In the genomic region with DNA sequence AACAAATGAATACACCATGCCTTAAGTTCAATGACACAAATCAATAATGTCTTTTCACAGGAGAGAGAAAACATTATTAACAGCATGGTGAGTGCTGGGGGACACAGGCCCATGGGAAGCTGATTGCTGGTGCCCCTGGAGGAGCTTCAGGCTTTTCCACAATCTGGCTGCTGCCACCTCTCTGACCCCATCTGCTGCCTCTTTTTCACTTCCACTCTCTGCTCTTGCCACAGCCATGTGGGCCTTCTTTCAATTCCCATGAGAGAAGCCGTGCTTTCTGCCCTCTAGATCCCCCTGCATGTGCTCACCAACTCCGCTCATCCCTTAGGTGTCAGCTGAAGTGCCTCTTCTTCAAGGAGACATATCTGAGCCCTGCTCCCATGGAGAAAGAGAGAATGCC, we compare ENCODE assay signal across 28 cellular contexts. TPM values are rescaled to one million over a fixed set of nuclear protein-coding genes. Genes with fewer than 3 reads are reported as not detected.
"Had no signal": no experiment of that assay in that cellular context is flagged by ENCODE, and none has a peak within 500 bp of the region (broad histone marks: within the 10 kb centered on the region; RNA-seq: fewer than 3 reads in every experiment).

No MANE protein-coding gene starts in this region.

- H3K36me3 ChIP-seq: esophagus squamous epithelium, gastroesophageal sphincter, left ventricle myocardium inferior, lower lobe of right lung, neural progenitor cell, pancreas, right lobe of liver, tibial nerve, upper lobe of right lung had no signal

- H3K27ac Mint-ChIP-seq: dendritic cell treated with granulocyte-macrophage colony-stimulating factor and Interleukin-4, amounts not matched to agents 40 ng/mL and 50 ng/mL, for 4 days; effector memory CD8-positive, alpha-beta T cell; memory B cell; mesothelial cell of epicardium; natural killer cell treated with Interleukin-12 subunit alpha and Interleukin-12 subunit beta and Interleukin-15 and Interleukin-18, amount 100 ng/mL, for 72 hours; neural progenitor cell; progenitor cell of endocrine pancreas; stimulated activated effector memory CD8-positive, alpha-beta T cell treated with anti-CD3 and anti-CD28 coated beads, Interleukin-12 subunit alpha, Interleukin-12 subunit beta, amount 100 ng/mL, for 72 hours; stimulated activated naive CD8-positive, alpha-beta T cell treated with anti-CD3 and anti-CD28 coated beads, Interleukin-15, amount 100 ng/mL, for 72 hours had no signal

- ATAC-seq: effector memory CD8-positive, alpha-beta T cell; gastroesophageal sphincter; left cardiac atrium; lower lobe of right lung; natural killer cell treated with Interleukin-12 subunit alpha and Interleukin-12 subunit beta and Interleukin-15 and Interleukin-18, amount 100 ng/mL, for 72 hours; pancreas; right lobe of liver; stimulated activated effector memory CD8-positive, alpha-beta T cell treated with anti-CD3 and anti-CD28 coated beads, Interleukin-12 subunit alpha, Interleukin-12 subunit beta, amount 100 ng/mL, for 72 hours; stimulated activated naive CD8-positive, alpha-beta T cell treated with anti-CD3 and anti-CD28 coated beads, Interleukin-15, amount 100 ng/mL, for 72 hours; upper lobe of right lung had no signal

- H3K4me1 Mint-ChIP-seq: memory B cell; mesothelial cell of epicardium; neural progenitor cell; stimulated activated effector memory CD8-positive, alpha-beta T cell treated with anti-CD3 and anti-CD28 coated beads, Interleukin-12 subunit alpha, Interleukin-12 subunit beta, amount 100 ng/mL, for 72 hours; stimulated activated naive CD8-positive, alpha-beta T cell treated with anti-CD3 and anti-CD28 coated beads, Interleukin-15, amount 100 ng/mL, for 72 hours had no signal

- H3K9me3 ChIP-seq: esophagus squamous epithelium, gastroesophageal sphincter, lower lobe of right lung, pancreas, right lobe of liver, testis, upper lobe of right lung had no signal

- H3K4me1 ChIP-seq: esophagus squamous epithelium, gastroesophageal sphincter, left ventricle myocardium inferior, lower lobe of right lung, neural progenitor cell, pancreas, right lobe of liver, testis, tibial nerve, upper lobe of right lung had no signal

- H3K36me3 Mint-ChIP-seq: memory B cell; mesothelial cell of epicardium; natural killer cell treated with Interleukin-12 subunit alpha and Interleukin-12 subunit beta and Interleukin-15 and Interleukin-18, amount 100 ng/mL, for 72 hours; neural progenitor cell; stimulated activated effector memory CD8-positive, alpha-beta T cell treated with anti-CD3 and anti-CD28 coated beads, Interleukin-12 subunit alpha, Interleukin-12 subunit beta, amount 100 ng/mL, for 72 hours had no signal

- H3K27ac ChIP-seq: epithelial cell of prostate, esophagus squamous epithelium, gastroesophageal sphincter, hepatocyte, left ventricle myocardium inferior, lower lobe of right lung, neural progenitor cell, pancreas, right lobe of liver, testis, tibial nerve, upper lobe of right lung had no signal

- H3K9me3 Mint-ChIP-seq: dendritic cell treated with granulocyte-macrophage colony-stimulating factor and Interleukin-4, amounts not matched to agents 40 ng/mL and 50 ng/mL, for 4 days; effector memory CD8-positive, alpha-beta T cell; memory B cell; mesothelial cell of epicardium; natural killer cell treated with Interleukin-12 subunit alpha and Interleukin-12 subunit beta and Interleukin-15 and Interleukin-18, amount 100 ng/mL, for 72 hours; stimulated activated effector memory CD8-positive, alpha-beta T cell treated with anti-CD3 and anti-CD28 coated beads, Interleukin-12 subunit alpha, Interleukin-12 subunit beta, amount 100 ng/mL, for 72 hours; stimulated activated naive CD8-positive, alpha-beta T cell treated with anti-CD3 and anti-CD28 coated beads, Interleukin-15, amount 100 ng/mL, for 72 hours had no signal

- H2AFZ ChIP-seq: hepatocyte, neural progenitor cell had no signal

- H3K79me2 ChIP-seq: hepatocyte had no signal

- H3K4me3 ChIP-seq: esophagus squamous epithelium, gastroesophageal sphincter, hepatocyte, left ventricle myocardium inferior, lower lobe of right lung, neural progenitor cell, pancreas, right lobe of liver, testis, tibial nerve, upper lobe of right lung had no signal

- H3K9ac ChIP-seq: neural progenitor cell had no signal

- H3K4me3 Mint-ChIP-seq: dendritic cell treated with granulocyte-macrophage colony-stimulating factor and Interleukin-4, amounts not matched to agents 40 ng/mL and 50 ng/mL, for 4 days; effector memory CD8-positive, alpha-beta T cell; memory B cell; mesothelial cell of epicardium; natural killer cell treated with Interleukin-12 subunit alpha and Interleukin-12 subunit beta and Interleukin-15 and Interleukin-18, amount 100 ng/mL, for 72 hours; neural progenitor cell; stimulated activated effector memory CD8-positive, alpha-beta T cell treated with anti-CD3 and anti-CD28 coated beads, Interleukin-12 subunit alpha, Interleukin-12 subunit beta, amount 100 ng/mL, for 72 hours; stimulated activated naive CD8-positive, alpha-beta T cell treated with anti-CD3 and anti-CD28 coated beads, Interleukin-15, amount 100 ng/mL, for 72 hours had no signal

- H3K27me3 ChIP-seq: pancreas, right lobe of liver, testis, tibial nerve, upper lobe of right lung had no signal

- DNase-seq: effector memory CD8-positive, alpha-beta T cell; esophagus squamous epithelium; foreskin fibroblast; kidney; left cardiac atrium; left ventricle myocardium inferior; lower lobe of right lung; nucleus accumbens; pancreas; right lobe of liver; stimulated activated CD4-positive, alpha-beta T cell treated with anti-CD3 and anti-CD28 coated beads, Interleukin-4, amount 100 ng/mL, for 1 hour; stimulated activated CD8-positive, alpha-beta memory T cell treated with anti-CD3 and anti-CD28 coated beads, Interleukin-4, amount 100 ng/mL, for 48 hours; stimulated activated naive CD8-positive, alpha-beta T cell treated with anti-CD3 and anti-CD28 coated beads, Interleukin-15, amount 100 ng/mL, for 72 hours; testis; upper lobe of right lung had no signal

- H3K4me2 ChIP-seq: hepatocyte, neural progenitor cell had no signal

RNA-seq across cellular contexts. Expression of a gene that starts 21.0 kb away (rescaled TPM):
- total RNA-seq: esophagus squamous epithelium; mesothelial cell of epicardium; natural killer cell treated with Interleukin-12 subunit alpha and Interleukin-12 subunit beta and Interleukin-15 and Interleukin-18, amount 100 ng/mL, for 72 hours; renal cortical epithelial cell; subcutaneous adipose tissue had no signal
